Comparison of ENCODE assay signal across 21 cellular contexts in the genomic region with DNA sequence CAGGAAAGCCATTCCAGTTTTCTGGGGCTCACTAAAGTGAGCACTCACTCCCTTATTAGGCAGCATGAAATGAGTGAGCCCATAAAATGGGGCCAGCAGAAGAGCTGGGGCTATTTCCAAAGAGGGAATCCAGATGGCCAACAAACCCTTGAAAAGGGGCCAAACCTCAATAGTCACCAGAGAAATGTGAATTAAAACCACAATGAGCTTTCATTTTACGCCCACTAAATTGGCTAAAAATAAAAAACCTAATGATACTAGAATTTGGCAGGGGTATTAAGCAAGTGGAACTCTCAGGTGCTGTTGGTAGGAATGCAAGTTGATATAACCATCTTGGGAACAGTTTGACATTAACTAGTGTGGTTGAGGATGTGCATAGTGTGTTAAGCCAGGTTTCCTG. TPM values are rescaled to one million over a fixed set of nuclear protein-coding genes. Genes with fewer than 3 reads are reported as not detected.
DNase-seq lines count a peak whose midpoint lies in the region; ATAC-seq and TF ChIP-seq lines count a peak whose summit lies in the region.
"Had no signal": no experiment of that assay in that cellular context is flagged by ENCODE, and none has a peak within 500 bp of the region (broad histone marks: within the 10 kb centered on the region; RNA-seq: fewer than 3 reads in every experiment).

No MANE protein-coding gene starts in this region.

- no peak for ATAC-seq in heart right ventricle
- no peak for ATAC-seq in naive thymus-derived CD8-positive, alpha-beta T cell

- H3K4me1 ChIP-seq in cardiac muscle cell (ENCODE audit: low read depth) (peaks cover 12% of the 10 kb centered on the region), heart right ventricle (peaks cover 0 to 22% (median 12%) of the 10 kb centered on the region in 9 donors)

- POLR2A ChIA-PET in naive thymus-derived CD8-positive, alpha-beta T cell (lab: Charles Lee) = no interaction called here

- H3K4me1 Mint-ChIP-seq in naive thymus-derived CD8-positive, alpha-beta T cell = peaks cover 0 to 4% (median 0%) of the 10 kb centered on the region in 4 donors
- H3K4me1 Mint-ChIP-seq: stimulated activated naive B cell treated with anti-CD40 and anti-IgM and Interleukin-4, amounts not matched to agents 10 μg/mL and 1 μg/mL and 100 μg/mL, for 72 hours had no signal

- H3K4me3 ChIP-seq in cardiac muscle cell (no peak overlapping the region), heart right ventricle (no peak overlapping the region), fibroblast of villous mesenchyme (ENCODE audit: low read depth, low read length) (no peak overlapping the region)
- H3K4me3 ChIP-seq: K562, left ventricle myocardium inferior, tibial artery had no signal

- H3K27me3 ChIP-seq in cardiac muscle cell (no peaks in the 10 kb centered on the region), heart right ventricle (no peaks in the 10 kb centered on the region)
- H3K27me3 ChIP-seq: tibial artery had no signal

- intact Hi-C loops in heart right ventricle (cut with DNase I) = loop anchor here in 2 of 10 donors (1.0 to 5.0 kb wide), 2 partner anchors 24 to 121 kb away; no protein-coding TSS in a partner anchor

- H3K36me3 Mint-ChIP-seq in naive thymus-derived CD8-positive, alpha-beta T cell = no peaks in the 10 kb centered on the region
- H3K36me3 Mint-ChIP-seq: stimulated activated naive B cell treated with anti-CD40 and anti-IgM and Interleukin-4, amounts not matched to agents 10 μg/mL and 1 μg/mL and 100 μg/mL, for 72 hours had no signal

- 79 to 92% methylated on average over 1 of the region's 1 CpG for WGBS in heart right ventricle, 2 donors

- no peak overlapping the region for H3K27ac Mint-ChIP-seq in naive thymus-derived CD8-positive, alpha-beta T cell
- H3K27ac Mint-ChIP-seq: activated CD8-positive, alpha-beta T cell treated with anti-CD3 and anti-CD28 coated beads for 36 hours; stimulated activated naive B cell treated with anti-CD40 and anti-IgM and Interleukin-4, amounts not matched to agents 10 μg/mL and 1 μg/mL and 100 μg/mL, for 72 hours had no signal

- H3K27ac ChIP-seq in cardiac muscle cell (peak overlapping the region; percentile 44), heart right ventricle (no peak overlapping the region)
- H3K27ac ChIP-seq: C4-2B, left ventricle myocardium inferior, tibial artery had no signal

- TF ChIP-seq CTCF in cardiac muscle cell (IDR thresholded peaks at IDR 0.05; ENCODE audit: low read depth, low read length) (no peak), heart right ventricle (IDR thresholded peaks at IDR 0.05) (no peak), fibroblast of villous mesenchyme (IDR thresholded peaks at IDR 0.05; ENCODE audit: insufficient read depth, low read depth, low read length) (no peak)

- H3K9me3 ChIP-seq in cardiac muscle cell (ENCODE audit: low read depth) (no peaks in the 10 kb centered on the region), heart right ventricle (no peaks in the 10 kb centered on the region)
- H3K9me3 ChIP-seq: left ventricle myocardium inferior, tibial artery had no signal

- DNase-seq in cardiac muscle cell (ENCODE audit: low read depth in 1 of 2, low spot score in 1 of 2) (peak in 1 of 2 donors; percentile 72), heart right ventricle (no peak), RPMI8226 (peak; percentile 50), fibroblast of villous mesenchyme (ENCODE audit: low read depth) (peak; percentile 30), T1000 (lab: John Stamatoyannopoulos, UW) (no peak), NCI-H2081 (lab: John Stamatoyannopoulos, UW) (no peak)
- no peak for DNase-seq in naive thymus-derived CD8-positive, alpha-beta T cell
- no peak for DNase-seq in activated naive CD4-positive, alpha-beta T cell treated with Interleukin-2 at 50 U/mL for 16 hours
- DNase-seq: activated gamma-delta T cell, hippocampal formation, midbrain had no signal

- no peak overlapping the region for H3K4me3 Mint-ChIP-seq in naive thymus-derived CD8-positive, alpha-beta T cell
- H3K4me3 Mint-ChIP-seq: activated CD8-positive, alpha-beta T cell treated with anti-CD3 and anti-CD28 coated beads for 36 hours; stimulated activated naive B cell treated with anti-CD40 and anti-IgM and Interleukin-4, amounts not matched to agents 10 μg/mL and 1 μg/mL and 100 μg/mL, for 72 hours had no signal

- H3K36me3 ChIP-seq in cardiac muscle cell (no peaks in the 10 kb centered on the region), heart right ventricle (no peaks in the 10 kb centered on the region)
- H3K36me3 ChIP-seq: left ventricle myocardium inferior, tibial artery had no signal

- peaks cover under 1 to 14% (median 7%) of the 10 kb centered on the region in 5 donors for H3K27me3 Mint-ChIP-seq in naive thymus-derived CD8-positive, alpha-beta T cell
- H3K27me3 Mint-ChIP-seq: activated CD8-positive, alpha-beta T cell treated with anti-CD3 and anti-CD28 coated beads for 36 hours had no signal

- no peaks in the 10 kb centered on the region for H3K9me3 Mint-ChIP-seq in naive thymus-derived CD8-positive, alpha-beta T cell
- H3K9me3 Mint-ChIP-seq: activated CD8-positive, alpha-beta T cell treated with anti-CD3 and anti-CD28 coated beads for 36 hours; H9 had no signal

RNA-seq across cellular contexts. Expression of a gene that starts 42.1 kb away (rescaled TPM):
- 104 and 153 TPM in 2 replicates for total RNA-seq in cardiac muscle cell
- polyA plus RNA-seq in cardiac muscle cell = 82.8 and 97.0 TPM in 2 replicates
- total RNA-seq in heart right ventricle = 100 to 1,000 TPM in 9 of 10 donors, 10 to 100 TPM in 1; 98.1 to 193 (median 129) TPM
- polyA plus RNA-seq in heart right ventricle = 10 to 100 TPM; 65.4 to 81.5 TPM
- 86.7 and 111 TPM in 2 replicates for total RNA-seq in fibroblast of villous mesenchyme
- total RNA-seq in naive thymus-derived CD8-positive, alpha-beta T cell = 100 to 1,000 TPM; 137 to 142 TPM
- 10 to 100 TPM; 49.4 to 75.1 (median 54.2) TPM for polyA plus RNA-seq in naive thymus-derived CD8-positive, alpha-beta T cell

RNA-seq across cellular contexts. Expression of a gene that starts 53.1 kb away (rescaled TPM):
- total RNA-seq in cardiac muscle cell (0.25 and 4.0 TPM in 2 replicates), heart right ventricle (1 to 10 TPM in 9 of 10 donors, under 1 TPM in 1; 0.68 to 6.9 (median 2.3) TPM), fibroblast of villous mesenchyme (under 0.01 TPM in 1 of 2 replicates, not detected in the other)
- polyA plus RNA-seq in cardiac muscle cell (4.8 and 5.2 TPM in 2 replicates), heart right ventricle (10 to 100 TPM in 1 of 2 donors, under 1 TPM in 1; 0.71 to 10.1 TPM)
- total RNA-seq in naive thymus-derived CD8-positive, alpha-beta T cell = not detected
- polyA plus RNA-seq in naive thymus-derived CD8-positive, alpha-beta T cell = not detected
- total RNA-seq: A172; activated CD8-positive, alpha-beta T cell treated with anti-CD3 and anti-CD28 coated beads for 36 hours; H9; K562; posterior vena cava had no signal
- polyA plus RNA-seq: neural cell had no signal

Comparison
In these comparisons a context has a peak if more than half of its experiments do, and no peak if none do; other contexts are left out.
1. DNase-seq: peak in RPMI8226 (single experiment) and fibroblast of villous mesenchyme (single experiment); none in heart right ventricle (0 of 2), naive thymus-derived CD8-positive, alpha-beta T cell (0 of 10), T1000 (single experiment), NCI-H2081 (0 of 2) and activated naive CD4-positive, alpha-beta T cell treated with Interleukin-2 at 50 U/mL for 16 hours (single experiment).